In the genomic region with DNA sequence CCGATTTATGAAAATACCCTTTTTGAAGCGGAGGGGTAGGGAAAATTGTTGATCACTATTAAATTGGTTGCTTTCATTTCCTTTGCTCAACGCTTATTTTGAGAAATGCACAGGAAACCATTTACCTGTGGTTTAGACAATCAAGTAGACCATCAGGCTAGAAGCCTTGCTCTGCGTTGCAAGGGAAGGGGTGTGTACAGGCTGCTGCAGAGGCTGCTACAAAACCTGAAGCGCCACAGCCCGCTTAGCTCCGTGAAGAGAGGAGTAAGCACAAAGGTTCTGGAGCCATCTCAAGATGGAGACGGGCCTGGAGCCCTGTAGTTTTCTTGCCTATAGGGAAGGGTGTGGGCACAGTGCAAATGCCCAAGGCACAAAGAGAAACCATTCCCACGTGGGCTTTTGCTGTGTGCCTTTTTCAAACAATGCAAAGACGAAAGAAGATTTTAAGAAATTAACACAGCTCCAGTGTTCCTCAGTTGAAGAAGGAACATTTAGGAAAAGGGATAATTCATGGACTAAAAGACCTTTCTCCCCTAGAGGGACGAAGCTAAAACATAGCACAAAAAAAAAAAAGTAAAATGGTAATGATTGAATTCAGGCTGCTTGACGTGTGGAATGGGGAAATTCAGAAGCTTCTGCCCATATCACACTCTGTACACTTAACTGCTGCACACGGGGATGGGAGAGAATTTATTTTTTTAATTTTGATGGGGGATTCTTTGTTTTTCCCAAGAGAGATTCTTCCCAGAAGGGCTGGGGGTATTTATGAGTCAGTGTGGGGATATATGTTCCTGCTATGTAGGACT, we compare ENCODE assay signal across 1 cellular context.
A peak's percentile ranks its signal among the peaks of the same experiment; 100 is the strongest.
TF ChIP-seq lines count a peak whose summit lies in the region.

No MANE protein-coding gene starts in this region.

TF ChIP-seq in GM12878, 131 proteins besides CTCF, POLR2A, EP300 and RAD21 (continued from another document and continues in another):
- TF ChIP-seq, protein P1, sequence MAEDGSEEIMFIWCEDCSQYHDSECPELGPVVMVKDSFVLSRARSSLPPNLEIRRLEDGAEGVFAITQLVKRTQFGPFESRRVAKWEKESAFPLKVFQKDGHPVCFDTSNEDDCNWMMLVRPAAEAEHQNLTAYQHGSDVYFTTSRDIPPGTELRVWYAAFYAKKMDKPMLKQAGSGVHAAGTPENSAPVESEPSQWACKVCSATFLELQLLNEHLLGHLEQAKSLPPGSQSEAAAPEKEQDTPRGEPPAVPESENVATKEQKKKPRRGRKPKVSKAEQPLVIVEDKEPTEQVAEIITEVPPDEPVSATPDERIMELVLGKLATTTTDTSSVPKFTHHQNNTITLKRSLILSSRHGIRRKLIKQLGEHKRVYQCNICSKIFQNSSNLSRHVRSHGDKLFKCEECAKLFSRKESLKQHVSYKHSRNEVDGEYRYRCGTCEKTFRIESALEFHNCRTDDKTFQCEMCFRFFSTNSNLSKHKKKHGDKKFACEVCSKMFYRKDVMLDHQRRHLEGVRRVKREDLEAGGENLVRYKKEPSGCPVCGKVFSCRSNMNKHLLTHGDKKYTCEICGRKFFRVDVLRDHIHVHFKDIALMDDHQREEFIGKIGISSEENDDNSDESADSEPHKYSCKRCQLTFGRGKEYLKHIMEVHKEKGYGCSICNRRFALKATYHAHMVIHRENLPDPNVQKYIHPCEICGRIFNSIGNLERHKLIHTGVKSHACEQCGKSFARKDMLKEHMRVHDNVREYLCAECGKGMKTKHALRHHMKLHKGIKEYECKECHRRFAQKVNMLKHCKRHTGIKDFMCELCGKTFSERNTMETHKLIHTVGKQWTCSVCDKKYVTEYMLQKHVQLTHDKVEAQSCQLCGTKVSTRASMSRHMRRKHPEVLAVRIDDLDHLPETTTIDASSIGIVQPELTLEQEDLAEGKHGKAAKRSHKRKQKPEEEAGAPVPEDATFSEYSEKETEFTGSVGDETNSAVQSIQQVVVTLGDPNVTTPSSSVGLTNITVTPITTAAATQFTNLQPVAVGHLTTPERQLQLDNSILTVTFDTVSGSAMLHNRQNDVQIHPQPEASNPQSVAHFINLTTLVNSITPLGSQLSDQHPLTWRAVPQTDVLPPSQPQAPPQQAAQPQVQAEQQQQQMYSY (CRISPR knock-in tag; IDR thresholded peaks at IDR 0.05): peak; percentile 75; the same call in 1 of the 2 replicates
- TF ChIP-seq SMARCA5 (IDR thresholded peaks at IDR 0.05) (peak; percentile 67; the same call in 1 of the 2 replicates), BACH1 (IDR thresholded peaks at IDR 0.05; ENCODE audit: borderline replicate concordance) (peak; percentile 97), SREBF1 (IDR thresholded peaks at IDR 0.05; ENCODE audit: low read length) (0 out of 2 replicates have a peak, but pooled peaks have one; percentile 28), TARDBP (IDR thresholded peaks at IDR 0.05; ENCODE audit: borderline replicate concordance) (peak; percentile 91), BCL3 (IDR thresholded peaks at IDR 0.05; ENCODE audit: borderline replicate concordance, insufficient read depth, low read depth, low read length, poor library complexity, severe bottlenecking) (no peak), TBL1XR1 (IDR thresholded peaks at IDR 0.05; ENCODE audit: low read depth, low read length) (peak; percentile 39), FOXK2 (IDR thresholded peaks at IDR 0.05) (no peak), E4F1 (IDR thresholded peaks at IDR 0.05; ENCODE audit: borderline replicate concordance, partially characterized antibody) (no peak), BMI1 (IDR thresholded peaks at IDR 0.05; ENCODE audit: borderline replicate concordance) (peak; percentile 81), DPF2 (IDR thresholded peaks at IDR 0.05) (peak; percentile 44), EGR1 (IDR thresholded peaks at IDR 0.05; ENCODE audit: borderline replicate concordance in 1 of 2, low read depth in 2 of 2, low read length in 2 of 2) (peak in 1 of 2 experiments; percentile 42; a peak in 2 of 3 replicates), SUZ12 (IDR thresholded peaks at IDR 0.05; ENCODE audit: unreplicated experiment) (no peak), SMC3 (IDR thresholded peaks at IDR 0.05; ENCODE audit: borderline replicate concordance, low read length) (peak; percentile 16; the same call in 1 of the 2 replicates), POLR2AphosphoS5 (IDR thresholded peaks at IDR 0.05; ENCODE audit: low read length) (peak; percentile 97), BRCA1 (IDR thresholded peaks at IDR 0.05; ENCODE audit: low read depth, low read length) (no peak), EZH2 (IDR thresholded peaks at IDR 0.05; ENCODE audit: borderline replicate concordance, control insufficient read depth, low read depth, low read length) (no peak), ESRRA (IDR thresholded peaks at IDR 0.05; ENCODE audit: low read length) (no peak), POLR2AphosphoS2 (IDR thresholded peaks at IDR 0.05; ENCODE audit: low read depth, low read length) (peak; percentile 98), IKZF2 (IDR thresholded peaks at IDR 0.05) (peak; percentile 81 to 89), SRF (IDR thresholded peaks at IDR 0.05; ENCODE audit: low read depth in 2 of 2, low read length in 2 of 2) (no peak), STAT1 (conservative IDR thresholded peaks at IDR 0.05) (no peak), IRF4 (IDR thresholded peaks at IDR 0.05; ENCODE audit: low read depth, low read length) (peak; percentile 64; the same call in 1 of the 2 replicates), CHD4 (IDR thresholded peaks at IDR 0.05) (no peak), IKZF1 (conservative IDR thresholded peaks at IDR 0.05) (peak; percentile 73; the same call in 1 of the 2 replicates), YBX1 (IDR thresholded peaks at IDR 0.05) (no peak), SPI1 (IDR thresholded peaks at IDR 0.05; ENCODE audit: borderline replicate concordance, insufficient read depth, low read depth, low read length) (no peak), NBN (IDR thresholded peaks at IDR 0.05) (peak; percentile 73), PAX5 (IDR thresholded peaks at IDR 0.05; ENCODE audit: borderline replicate concordance, low read depth, low read length) (peak; percentile 94; the same call in 1 of the 2 replicates), YY1 (IDR thresholded peaks at IDR 0.05; ENCODE audit: low read depth, low read length) (peak; percentile 81), CEBPB (IDR thresholded peaks at IDR 0.05; ENCODE audit: borderline replicate concordance in 1 of 2, low read depth in 2 of 2, low read length in 2 of 2) (no peak), SIX5 (IDR thresholded peaks at IDR 0.05; ENCODE audit: low read depth, low read length, severe bottlenecking) (no peak), EED (IDR thresholded peaks at IDR 0.05; ENCODE audit: low read depth) (peak; percentile 83)
- TF ChIP-seq, protein P2, sequence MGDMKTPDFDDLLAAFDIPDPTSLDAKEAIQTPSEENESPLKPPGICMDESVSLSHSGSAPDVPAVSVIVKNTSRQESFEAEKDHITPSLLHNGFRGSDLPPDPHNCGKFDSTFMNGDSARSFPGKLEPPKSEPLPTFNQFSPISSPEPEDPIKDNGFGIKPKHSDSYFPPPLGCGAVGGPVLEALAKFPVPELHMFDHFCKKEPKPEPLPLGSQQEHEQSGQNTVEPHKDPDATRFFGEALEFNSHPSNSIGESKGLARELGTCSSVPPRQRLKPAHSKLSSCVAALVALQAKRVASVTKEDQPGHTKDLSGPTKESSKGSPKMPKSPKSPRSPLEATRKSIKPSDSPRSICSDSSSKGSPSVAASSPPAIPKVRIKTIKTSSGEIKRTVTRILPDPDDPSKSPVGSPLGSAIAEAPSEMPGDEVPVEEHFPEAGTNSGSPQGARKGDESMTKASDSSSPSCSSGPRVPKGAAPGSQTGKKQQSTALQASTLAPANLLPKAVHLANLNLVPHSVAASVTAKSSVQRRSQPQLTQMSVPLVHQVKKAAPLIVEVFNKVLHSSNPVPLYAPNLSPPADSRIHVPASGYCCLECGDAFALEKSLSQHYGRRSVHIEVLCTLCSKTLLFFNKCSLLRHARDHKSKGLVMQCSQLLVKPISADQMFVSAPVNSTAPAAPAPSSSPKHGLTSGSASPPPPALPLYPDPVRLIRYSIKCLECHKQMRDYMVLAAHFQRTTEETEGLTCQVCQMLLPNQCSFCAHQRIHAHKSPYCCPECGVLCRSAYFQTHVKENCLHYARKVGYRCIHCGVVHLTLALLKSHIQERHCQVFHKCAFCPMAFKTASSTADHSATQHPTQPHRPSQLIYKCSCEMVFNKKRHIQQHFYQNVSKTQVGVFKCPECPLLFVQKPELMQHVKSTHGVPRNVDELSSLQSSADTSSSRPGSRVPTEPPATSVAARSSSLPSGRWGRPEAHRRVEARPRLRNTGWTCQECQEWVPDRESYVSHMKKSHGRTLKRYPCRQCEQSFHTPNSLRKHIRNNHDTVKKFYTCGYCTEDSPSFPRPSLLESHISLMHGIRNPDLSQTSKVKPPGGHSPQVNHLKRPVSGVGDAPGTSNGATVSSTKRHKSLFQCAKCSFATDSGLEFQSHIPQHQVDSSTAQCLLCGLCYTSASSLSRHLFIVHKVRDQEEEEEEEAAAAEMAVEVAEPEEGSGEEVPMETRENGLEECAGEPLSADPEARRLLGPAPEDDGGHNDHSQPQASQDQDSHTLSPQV (IDR thresholded peaks at IDR 0.05): no peak
- TF ChIP-seq, protein P3, sequence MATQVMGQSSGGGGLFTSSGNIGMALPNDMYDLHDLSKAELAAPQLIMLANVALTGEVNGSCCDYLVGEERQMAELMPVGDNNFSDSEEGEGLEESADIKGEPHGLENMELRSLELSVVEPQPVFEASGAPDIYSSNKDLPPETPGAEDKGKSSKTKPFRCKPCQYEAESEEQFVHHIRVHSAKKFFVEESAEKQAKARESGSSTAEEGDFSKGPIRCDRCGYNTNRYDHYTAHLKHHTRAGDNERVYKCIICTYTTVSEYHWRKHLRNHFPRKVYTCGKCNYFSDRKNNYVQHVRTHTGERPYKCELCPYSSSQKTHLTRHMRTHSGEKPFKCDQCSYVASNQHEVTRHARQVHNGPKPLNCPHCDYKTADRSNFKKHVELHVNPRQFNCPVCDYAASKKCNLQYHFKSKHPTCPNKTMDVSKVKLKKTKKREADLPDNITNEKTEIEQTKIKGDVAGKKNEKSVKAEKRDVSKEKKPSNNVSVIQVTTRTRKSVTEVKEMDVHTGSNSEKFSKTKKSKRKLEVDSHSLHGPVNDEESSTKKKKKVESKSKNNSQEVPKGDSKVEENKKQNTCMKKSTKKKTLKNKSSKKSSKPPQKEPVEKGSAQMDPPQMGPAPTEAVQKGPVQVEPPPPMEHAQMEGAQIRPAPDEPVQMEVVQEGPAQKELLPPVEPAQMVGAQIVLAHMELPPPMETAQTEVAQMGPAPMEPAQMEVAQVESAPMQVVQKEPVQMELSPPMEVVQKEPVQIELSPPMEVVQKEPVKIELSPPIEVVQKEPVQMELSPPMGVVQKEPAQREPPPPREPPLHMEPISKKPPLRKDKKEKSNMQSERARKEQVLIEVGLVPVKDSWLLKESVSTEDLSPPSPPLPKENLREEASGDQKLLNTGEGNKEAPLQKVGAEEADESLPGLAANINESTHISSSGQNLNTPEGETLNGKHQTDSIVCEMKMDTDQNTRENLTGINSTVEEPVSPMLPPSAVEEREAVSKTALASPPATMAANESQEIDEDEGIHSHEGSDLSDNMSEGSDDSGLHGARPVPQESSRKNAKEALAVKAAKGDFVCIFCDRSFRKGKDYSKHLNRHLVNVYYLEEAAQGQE (IDR thresholded peaks at IDR 0.05; ENCODE audit: low read depth, low read length): no peak
- TF ChIP-seq, protein P4, sequence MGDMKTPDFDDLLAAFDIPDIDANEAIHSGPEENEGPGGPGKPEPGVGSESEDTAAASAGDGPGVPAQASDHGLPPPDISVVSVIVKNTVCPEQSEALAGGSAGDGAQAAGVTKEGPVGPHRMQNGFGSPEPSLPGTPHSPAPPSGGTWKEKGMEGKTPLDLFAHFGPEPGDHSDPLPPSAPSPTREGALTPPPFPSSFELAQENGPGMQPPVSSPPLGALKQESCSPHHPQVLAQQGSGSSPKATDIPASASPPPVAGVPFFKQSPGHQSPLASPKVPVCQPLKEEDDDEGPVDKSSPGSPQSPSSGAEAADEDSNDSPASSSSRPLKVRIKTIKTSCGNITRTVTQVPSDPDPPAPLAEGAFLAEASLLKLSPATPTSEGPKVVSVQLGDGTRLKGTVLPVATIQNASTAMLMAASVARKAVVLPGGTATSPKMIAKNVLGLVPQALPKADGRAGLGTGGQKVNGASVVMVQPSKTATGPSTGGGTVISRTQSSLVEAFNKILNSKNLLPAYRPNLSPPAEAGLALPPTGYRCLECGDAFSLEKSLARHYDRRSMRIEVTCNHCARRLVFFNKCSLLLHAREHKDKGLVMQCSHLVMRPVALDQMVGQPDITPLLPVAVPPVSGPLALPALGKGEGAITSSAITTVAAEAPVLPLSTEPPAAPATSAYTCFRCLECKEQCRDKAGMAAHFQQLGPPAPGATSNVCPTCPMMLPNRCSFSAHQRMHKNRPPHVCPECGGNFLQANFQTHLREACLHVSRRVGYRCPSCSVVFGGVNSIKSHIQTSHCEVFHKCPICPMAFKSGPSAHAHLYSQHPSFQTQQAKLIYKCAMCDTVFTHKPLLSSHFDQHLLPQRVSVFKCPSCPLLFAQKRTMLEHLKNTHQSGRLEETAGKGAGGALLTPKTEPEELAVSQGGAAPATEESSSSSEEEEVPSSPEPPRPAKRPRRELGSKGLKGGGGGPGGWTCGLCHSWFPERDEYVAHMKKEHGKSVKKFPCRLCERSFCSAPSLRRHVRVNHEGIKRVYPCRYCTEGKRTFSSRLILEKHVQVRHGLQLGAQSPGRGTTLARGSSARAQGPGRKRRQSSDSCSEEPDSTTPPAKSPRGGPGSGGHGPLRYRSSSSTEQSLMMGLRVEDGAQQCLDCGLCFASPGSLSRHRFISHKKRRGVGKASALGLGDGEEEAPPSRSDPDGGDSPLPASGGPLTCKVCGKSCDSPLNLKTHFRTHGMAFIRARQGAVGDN (IDR thresholded peaks at IDR 0.05): peak; percentile 90
